In genomic region chr1:220748091-220748934, GRCh38 we compare ENCODE assay signal across 8 cellular contexts. TPM values are rescaled to one million over a fixed set of nuclear protein-coding genes. Genes with fewer than 3 reads are reported as not detected.
DNase-seq lines count a peak whose midpoint lies in the region; ATAC-seq and TF ChIP-seq lines count a peak whose summit lies in the region.

Gene MTARC2, plus strand, starts transcription at chr1:220748322. Its CDS starts 210 bp downstream, at chr1:220748532.

- peak; percentile 79 to 92 for TF ChIP-seq POLR2A in adrenal gland (IDR thresholded peaks at IDR 0.05)

- intact Hi-C loops in adrenal gland (cut with DNase I): no loop called here

- DNase-seq in ACHN: peak; percentile 83
- peak; percentile 61 for DNase-seq in GM13976 (ENCODE audit: low spot score)
- DNase-seq in NCI-H2107 treated with DMSO at 0.1 percent for 48 hours (lab: John Stamatoyannopoulos, UW; ENCODE audit: unreplicated experiment): peak; percentile 89
- DNase-seq in adrenal gland: peak; percentile 85 to 94 (median 91)
- DNase-seq in cardiac muscle cell (ENCODE audit: low read depth in 1 of 2, low spot score in 1 of 2): peak; percentile 79 to 90
- no peak for DNase-seq in NCI-H187 treated with DMSO at 0.1 percent for 48 hours (lab: John Stamatoyannopoulos, UW)

- H3K27me3 ChIP-seq in adrenal gland (no peaks in the 10 kb centered on the region), cardiac muscle cell (no peaks in the 10 kb centered on the region), neutrophil (peaks cover 37% of the 10 kb centered on the region)

- no peak for TF ChIP-seq CTCF in GM13976 (IDR thresholded peaks at IDR 0.05; ENCODE audit: borderline replicate concordance, control extremely low read depth, extremely low read depth, insufficient read depth, missing control alignments)
- no peak for TF ChIP-seq CTCF in adrenal gland (IDR thresholded peaks at IDR 0.05)
- TF ChIP-seq CTCF in cardiac muscle cell (IDR thresholded peaks at IDR 0.05; ENCODE audit: low read depth, low read length): no peak
- no peak for TF ChIP-seq CTCF in neutrophil (IDR thresholded peaks at IDR 0.05)

- H3K4me3 ChIP-seq in adrenal gland: peak within 1 kb of the TSS in 3 of 4 donors; percentile 35 to 83 (median 42)
- peak within 1 kb of the TSS; percentile 53 for H3K4me3 ChIP-seq in cardiac muscle cell
- peak within 1 kb of the TSS; percentile 56 to 58 for H3K4me3 ChIP-seq in neutrophil (ENCODE audit: low read depth in 1 of 2, low read length in 1 of 2)

- in situ Hi-C loops in ACHN (cut with HindIII; ENCODE audit: low pct_ligation_motif_present, low pct_unique_long_range_greater_than_20kb, low sequenced_read_pairs) (no loop called here), GM13976 (cut with MboI; ENCODE audit: low sequenced_read_pairs, unreplicated experiment) (no loop called here)

- ATAC-seq in HG02798 (IDR thresholded peaks at IDR 0.05; ENCODE audit: poor library complexity, unreplicated experiment): peak; percentile 96

- WGBS in adrenal gland, 4 donors: 0 to 1% (median 1%) methylated on average over 6 to 76 of the region's 76 CpGs

- H3K27ac ChIP-seq in adrenal gland: peak within 1 kb of the TSS in 4 of 5 donors; percentile 74 to 95 (median 86)
- H3K27ac ChIP-seq in cardiac muscle cell: peak within 1 kb of the TSS; percentile 72
- no peak within 1 kb of the TSS for H3K27ac ChIP-seq in neutrophil

- H3K4me1 ChIP-seq in adrenal gland (replicated peaks in 1 of 2) (peaks cover 10 to 37% of the 10 kb centered on the region in 2 donors), cardiac muscle cell (ENCODE audit: low read depth) (peaks cover 31% of the 10 kb centered on the region), neutrophil (ENCODE audit: control insufficient read depth in 1 of 2, insufficient read depth in 1 of 2, low read depth in 1 of 2, low read length in 1 of 2) (peaks cover 22 to 23% of the 10 kb centered on the region in 2 experiments)

- H3K9me3 ChIP-seq in adrenal gland (replicated peaks in 1 of 3) (no peaks in the 10 kb centered on the region), cardiac muscle cell (ENCODE audit: low read depth) (no peaks in the 10 kb centered on the region), neutrophil (no peaks in the 10 kb centered on the region)

- H3K36me3 ChIP-seq in adrenal gland (replicated peaks in 1 of 2) (no peaks in the 10 kb centered on the region), cardiac muscle cell (no peaks in the 10 kb centered on the region), neutrophil (no peaks in the 10 kb centered on the region)

RNA-seq across cellular contexts. Expression of gene MTARC2, which starts in this region (rescaled TPM):
- total RNA-seq in adrenal gland (10 to 100 TPM; 18.3 to 48.6 (median 29.8) TPM), cardiac muscle cell (36.4 and 38.1 TPM in 2 replicates)
- polyA plus RNA-seq in adrenal gland (10 to 100 TPM; 13.7 to 46.1 (median 23.5) TPM), cardiac muscle cell (54.5 and 58.2 TPM in 2 replicates)
